Comparison of ENCODE assay signal across 9 cellular contexts in genomic region chr1:99728494-99729235, GRCh38. TPM values are rescaled to one million over a fixed set of nuclear protein-coding genes. Genes with fewer than 3 reads are reported as not detected.
DNase-seq lines count a peak whose midpoint lies in the region; ATAC-seq, FAIRE-seq and TF ChIP-seq lines count a peak whose summit lies in the region.
"Had no signal": no experiment of that assay in that cellular context is flagged by ENCODE, and none has a peak within 500 bp of the region (broad histone marks: within the 10 kb centered on the region; RNA-seq: fewer than 3 reads in every experiment).

No MANE protein-coding gene starts in this region.

- no peak overlapping the region for H3T11ph ChIP-seq in H9 (ENCODE audit: low read length)

- H3K36me3 Mint-ChIP-seq in CD8-positive, alpha-beta T cell: no peaks in the 10 kb centered on the region
- no peaks in the 10 kb centered on the region for H3K36me3 Mint-ChIP-seq in H9 (ENCODE audit: insufficient read depth in 1 of 3, low read depth in 3 of 3)

- H4K8ac ChIP-seq in H9 (replicated peaks; ENCODE audit: insufficient read length, low read depth, low read length): no peak overlapping the region

- no peak overlapping the region for H3K4ac ChIP-seq in H9 (ENCODE audit: low read depth, low read length)

- no peaks in the 10 kb centered on the region for H4K20me1 ChIP-seq in H9 (ENCODE audit: control insufficient read depth, insufficient read depth, insufficient read length)

- no peak for DNase-seq in CD8-positive, alpha-beta T cell
- DNase-seq in H9 (peak; percentile 39), RPMI7951 (ENCODE audit: low read depth) (peak; percentile 31), glomerular visceral epithelial cell (ENCODE audit: extremely low spot score) (peak; percentile 23), urothelium cell line (ENCODE audit: low spot score) (peak; percentile 40), SKM-1 treated with dmso at 0.1 percent for 144 hours (lab: John Stamatoyannopoulos, UW; ENCODE audit: unreplicated experiment) (no peak), GM19239 (ENCODE audit: insufficient read length, low spot score) (no peak)

- POLR2A ChIA-PET in CD8-positive, alpha-beta T cell (lab: Charles Lee): no interaction called here

- H3K4me2 ChIP-seq in H9 (ENCODE audit: insufficient read depth, insufficient read length, low read length): no peak overlapping the region

- H3K27ac Mint-ChIP-seq in CD8-positive, alpha-beta T cell: no peak overlapping the region
- H3K27ac Mint-ChIP-seq in H9: peak overlapping the region in 1 of 3 experiments; percentile 50; a peak in 1 of 7 replicates

- H2BK120ac ChIP-seq in H9 (ENCODE audit: low read depth, low read length, poor library complexity, severe bottlenecking): no peak overlapping the region

- H2BK12ac ChIP-seq in H9 (ENCODE audit: insufficient read length, low read depth, low read length): no peak overlapping the region

- no peak overlapping the region for H2BK15ac ChIP-seq in H9 (ENCODE audit: low read depth, low read length)

- no peaks in the 10 kb centered on the region for H3K4me1 Mint-ChIP-seq in CD8-positive, alpha-beta T cell (ENCODE audit: low read depth)
- peaks cover 21 to 24% of the 10 kb centered on the region in 2 experiments for H3K4me1 Mint-ChIP-seq in H9

- no peaks in the 10 kb centered on the region for H3K9me3 Mint-ChIP-seq in CD8-positive, alpha-beta T cell
- H3K9me3 Mint-ChIP-seq in H9: no peaks in the 10 kb centered on the region

- H3K79me1 ChIP-seq in H9 (ENCODE audit: insufficient read depth, low read depth, low read length, poor library complexity, severe bottlenecking): no peaks in the 10 kb centered on the region

- no peaks in the 10 kb centered on the region for H3K27me3 Mint-ChIP-seq in CD8-positive, alpha-beta T cell (ENCODE audit: low read depth)
- no peaks in the 10 kb centered on the region for H3K27me3 Mint-ChIP-seq in H9 (ENCODE audit: low read depth)

- no peak overlapping the region for H4K91ac ChIP-seq in H9 (ENCODE audit: insufficient read length, low read depth, low read length)

- H3K4me3 Mint-ChIP-seq in CD8-positive, alpha-beta T cell: no peak overlapping the region
- H3K4me3 Mint-ChIP-seq in H9: no peak overlapping the region

- no peak overlapping the region for H2AFZ ChIP-seq in H9 (ENCODE audit: low read length)

- no peaks in the 10 kb centered on the region for H3K9me3 ChIP-seq in CD8-positive, alpha-beta T cell (ENCODE audit: low read length)
- no peaks in the 10 kb centered on the region for H3K9me3 ChIP-seq in H9 (ENCODE audit: control insufficient read depth, low read depth, low read length)

- H3K18ac ChIP-seq in H9 (ENCODE audit: insufficient read length, low read depth, low read length): no peak overlapping the region

- H2AK5ac ChIP-seq in H9 (ENCODE audit: insufficient read length, low read length): no peak overlapping the region

- H3K27me3 ChIP-seq in CD8-positive, alpha-beta T cell (ENCODE audit: insufficient read depth, low read length): no peaks in the 10 kb centered on the region
- no peaks in the 10 kb centered on the region; the same call in 1 of the 2 replicates for H3K27me3 ChIP-seq in H9 (ENCODE audit: insufficient read depth, low read length)

- TF ChIP-seq CTCF in CD8-positive, alpha-beta T cell (IDR thresholded peaks at IDR 0.05): peak; percentile 42
- TF ChIP-seq CTCF in H9 (conservative IDR thresholded peaks at IDR 0.05): peak; percentile 80

- no peak overlapping the region for H3K9ac ChIP-seq in H9 (ENCODE audit: extremely low read depth, insufficient read length, low read length)

- no peak overlapping the region for H3K23ac ChIP-seq in H9 (ENCODE audit: insufficient read length, low read depth, low read length)

- H3K79me2 ChIP-seq in H9 (ENCODE audit: insufficient read depth, low read length): no peaks in the 10 kb centered on the region

- H3K23me2 ChIP-seq in H9 (ENCODE audit: insufficient read length, low read depth, low read length, poor library complexity, severe bottlenecking): no peaks in the 10 kb centered on the region

- no peaks in the 10 kb centered on the region for H3K36me3 ChIP-seq in CD8-positive, alpha-beta T cell (ENCODE audit: insufficient read depth, low read length)

- H3K14ac ChIP-seq in H9 (ENCODE audit: insufficient read depth, low read length): no peak overlapping the region

- H3K4me1 ChIP-seq in CD8-positive, alpha-beta T cell (ENCODE audit: insufficient read depth, low read length): no peaks in the 10 kb centered on the region
- peaks cover 2% of the 10 kb centered on the region; the same call in 1 of the 2 replicates for H3K4me1 ChIP-seq in H9 (ENCODE audit: insufficient read depth, low read length)

- intact Hi-C loops in CD8-positive, alpha-beta T cell (cut with DNase I, micrococcal nuclease): no loop called here

- FAIRE-seq in urothelium cell line (lab: Jason Lieb, UNC): no peak
- no peak for FAIRE-seq in GM19239 (lab: Jason Lieb, UNC)
- FAIRE-seq: islet of Langerhans had no signal

- no peak overlapping the region for H3K56ac ChIP-seq in H9 (ENCODE audit: insufficient read length, low read depth, low read length)

- no peak for ATAC-seq in CD8-positive, alpha-beta T cell
- ATAC-seq in GM18858 (IDR thresholded peaks at IDR 0.05; ENCODE audit: unreplicated experiment): no peak

- H2BK20ac ChIP-seq in H9 (ENCODE audit: low read depth, low read length, poor library complexity, severe bottlenecking): no peak overlapping the region

- H3K4me3 ChIP-seq in CD8-positive, alpha-beta T cell (ENCODE audit: low read depth, low read length): no peak overlapping the region

- H4K5ac ChIP-seq in H9 (ENCODE audit: insufficient read length, low read depth, low read length): no peak overlapping the region

- H3K27ac ChIP-seq in CD8-positive, alpha-beta T cell (ENCODE audit: low read depth, low read length): no peak overlapping the region
- no peak overlapping the region for H3K27ac ChIP-seq in H9 (ENCODE audit: insufficient read length, low read depth, low read length)

- H2BK5ac ChIP-seq in H9 (ENCODE audit: insufficient read length, low read length): no peak overlapping the region

- WGBS in H9 (ENCODE audit: extremely low coverage, insufficient read length, low lambda C conversion rate): no CpG with 5 or more reads among the region's 4 CpGs

- CTCF ChIA-PET in CD8-positive, alpha-beta T cell (lab: Charles Lee): interaction anchor here (1.0 kb wide), 1 partner anchor 11 kb away, joined by 3 read pairs; no protein-coding TSS in a partner anchor

RNA-seq across cellular contexts. Expression of gene FRRS1, which starts 37.8 kb away (rescaled TPM):
- under 1 TPM; 0.41 to 0.61 TPM for total RNA-seq in CD8-positive, alpha-beta T cell
- 4.6 and 5.6 TPM in 2 replicates for total RNA-seq in H9 (2021)
- 7.8 and 9.7 TPM in 2 replicates for total RNA-seq in RPMI7951 (2014; rRNA removed; shearing (Covaris generic))

Comparison
In these comparisons a context has a peak if more than half of its experiments do, and no peak if none do; other contexts are left out.
1. DNase-seq: peak in H9 (single experiment), RPMI7951 (single experiment), glomerular visceral epithelial cell (single experiment) and urothelium cell line (single experiment); none in CD8-positive, alpha-beta T cell (0 of 7), SKM-1 treated with dmso at 0.1 percent for 144 hours (single experiment) and GM19239 (single experiment).